ENCODE assay signal across 12 cellular contexts in genomic region chr5:112907166-112907611, GRCh38. TPM values are rescaled to one million over a fixed set of nuclear protein-coding genes. Genes with fewer than 3 reads are reported as not detected.
A peak's percentile ranks its signal among the peaks of the same experiment; 100 is the strongest.
DNase-seq lines count a peak whose midpoint lies in the region; ATAC-seq lines count a peak whose summit lies in the region.
"Had no signal": no experiment of that assay in that cellular context is flagged by ENCODE, and none has a peak within 500 bp of the region (broad histone marks: within the 10 kb centered on the region; RNA-seq: fewer than 3 reads in every experiment).

No MANE protein-coding gene starts in this region.

- ATAC-seq in GM21723 (IDR thresholded peaks at IDR 0.05; ENCODE audit: unreplicated experiment) (peak; percentile 46), GM21515 (IDR thresholded peaks at IDR 0.05; ENCODE audit: unreplicated experiment) (no peak), GM18519 (IDR thresholded peaks at IDR 0.05; ENCODE audit: low FRiP score, unreplicated experiment) (no peak)
- ATAC-seq in activated T-helper 17 cell treated with anti-CD3 and anti-CD28 coated beads, Interleukin-2, amount 50 U/mL, for 72 hours (replicated peaks): no peak

- DNase-seq in G401 (ENCODE audit: low spot score) (peak; percentile 65), myocyte (ENCODE audit: low read depth) (peak; percentile 66), NCI-H774 (lab: John Stamatoyannopoulos, UW) (no peak)
- DNase-seq in activated CD4-positive, CD25-positive, alpha-beta regulatory T cell treated with anti-CD3 and anti-CD28 coated beads, Interleukin-2, amount 50 U/mL, for 72 hours: no peak
- DNase-seq: activated effector memory CD4-positive, alpha-beta T cell treated with anti-CD3 and anti-CD28 coated beads, Interleukin-2, amount 50 U/mL, for 16 hours; NCI-H510A treated with DMSO at 0.1 percent for 48 hours; SJCRH30; stimulated activated naive CD4-positive, alpha-beta T cell treated with Interleukin-2 at 50 U/mL for 16 hours had no signal

- in situ Hi-C loops in G401 (cut with HindIII; ENCODE audit: low sequenced_read_pairs): no loop called here

- H3K27ac Mint-ChIP-seq in activated T-helper 17 cell treated with anti-CD3 and anti-CD28 coated beads, Interleukin-2, amount 50 U/mL, for 72 hours: peak overlapping the region; percentile 23

- no peak overlapping the region for H3K4me3 Mint-ChIP-seq in activated T-helper 17 cell treated with anti-CD3 and anti-CD28 coated beads, Interleukin-2, amount 50 U/mL, for 72 hours

- no peaks in the 10 kb centered on the region for H3K9me3 Mint-ChIP-seq in activated T-helper 17 cell treated with anti-CD3 and anti-CD28 coated beads, Interleukin-2, amount 50 U/mL, for 72 hours

- peaks cover 80% of the 10 kb centered on the region for H3K36me3 Mint-ChIP-seq in activated T-helper 17 cell treated with anti-CD3 and anti-CD28 coated beads, Interleukin-2, amount 50 U/mL, for 72 hours (ENCODE audit: low read depth)

- H3K4me1 Mint-ChIP-seq in activated T-helper 17 cell treated with anti-CD3 and anti-CD28 coated beads, Interleukin-2, amount 50 U/mL, for 72 hours: peaks cover 20% of the 10 kb centered on the region

- no peaks in the 10 kb centered on the region for H3K27me3 Mint-ChIP-seq in activated T-helper 17 cell treated with anti-CD3 and anti-CD28 coated beads, Interleukin-2, amount 50 U/mL, for 72 hours

RNA-seq across cellular contexts. Expression of gene REEP5, which starts 14.8 kb away (rescaled TPM):
- 17.5 and 18.7 TPM in 2 replicates for total RNA-seq in G401 (2014; rRNA removed; shearing (Covaris generic))
- 10 to 100 TPM; 42.3 to 80.3 TPM for total RNA-seq in activated T-helper 17 cell treated with anti-CD3 and anti-CD28 coated beads, Interleukin-2, amount 50 U/mL, for 72 hours
- 47.3 and 58.5 TPM in 2 replicates for total RNA-seq in myocyte
- 141 TPM for polyA plus RNA-seq in myocyte (2012)

RNA-seq across cellular contexts. Expression of gene SRP19, which starts 46.1 kb away (rescaled TPM):
- 39.9 and 78.1 TPM in 2 replicates for total RNA-seq in G401 (2014; rRNA removed; shearing (Covaris generic))
- total RNA-seq in activated T-helper 17 cell treated with anti-CD3 and anti-CD28 coated beads, Interleukin-2, amount 50 U/mL, for 72 hours: 10 to 100 TPM; 25.4 to 60.3 TPM
- total RNA-seq in myocyte: 78.4 and 95.2 TPM in 2 replicates
- polyA plus RNA-seq in myocyte (2012): 99.9 TPM

Comparison
In these comparisons a context has a peak if more than half of its experiments do, and no peak if none do; other contexts are left out.
1. DNase-seq: peak in G401 (single experiment) and myocyte (single experiment); none in activated CD4-positive, CD25-positive, alpha-beta regulatory T cell treated with anti-CD3 and anti-CD28 coated beads, Interleukin-2, amount 50 U/mL, for 72 hours (single experiment) and NCI-H774 (single experiment).